ENCODE assay signal across 8 cellular contexts in genomic region chr14:102795060-102795925, GRCh38. TPM values are rescaled to one million over a fixed set of nuclear protein-coding genes. Genes with fewer than 3 reads are reported as not detected.
DNase-seq lines count a peak whose midpoint lies in the region; ATAC-seq and TF ChIP-seq lines count a peak whose summit lies in the region.

No MANE protein-coding gene starts in this region.

- H3K9me3 Mint-ChIP-seq in brain, result peaks cover 9 to 29% (median 20%) of the 10 kb centered on the region in 5 experiments

- POLR2A ChIA-PET in AG04449 (lab: Yijun Ruan, JAX), result no interaction called here

- intact Hi-C loops in tibial artery (cut with DNase I; ENCODE audit: low total_unique reads), result no loop called here

- H3K4me1 Mint-ChIP-seq in brain, result peaks cover 24% of the 10 kb centered on the region

- peaks cover 0 to 10% (median 4%) of the 10 kb centered on the region in 4 donors for H3K4me1 ChIP-seq in tibial artery

- CTCF ChIA-PET in AG04449 (lab: Yijun Ruan, JAX), result interaction anchor here (0.9 to 3.2 kb wide), 5 partner anchors 9 to 102 kb away, joined by 3 to 15 read pairs (median 4); no protein-coding TSS in a partner anchor

- peak; percentile 59 for DNase-seq in AG04449 (ENCODE audit: low read depth, low spot score)
- peak; percentile 75 for DNase-seq in NCI-H510A treated with DMSO at 0.1 percent for 48 hours (lab: John Stamatoyannopoulos, UW)
- peak; percentile 72 for DNase-seq in left lobe of liver (ENCODE audit: low spot score)
- DNase-seq in tibial artery, result peak; percentile 73 to 82

- H3K27me3 Mint-ChIP-seq in brain, result no peaks in the 10 kb centered on the region

- H3K36me3 ChIP-seq in tibial artery, result no peaks in the 10 kb centered on the region

- H3K27ac ChIP-seq in tibial artery, result no peak overlapping the region

- no peaks in the 10 kb centered on the region for H3K9me3 ChIP-seq in tibial artery

- TF ChIP-seq CTCF in AG04449 (IDR thresholded peaks at IDR 0.05; ENCODE audit: insufficient read depth, low read length, missing control alignments), result peak; percentile 43
- no peak for TF ChIP-seq CTCF in brain (conservative IDR thresholded peaks at IDR 0.05)
- no peak for TF ChIP-seq CTCF in tibial artery (IDR thresholded peaks at IDR 0.05)

- H3K4me3 Mint-ChIP-seq in brain, result peak overlapping the region in 1 of 5 experiments; percentile 56

- H3K4me3 ChIP-seq in AG04449 (ENCODE audit: low read depth, low read length), result peak overlapping the region; percentile 21
- no peak overlapping the region for H3K4me3 ChIP-seq in tibial artery

- peaks cover 40% of the 10 kb centered on the region for H3K36me3 Mint-ChIP-seq in brain

- ATAC-seq in GM18868 (IDR thresholded peaks at IDR 0.05; ENCODE audit: unreplicated experiment), result peak; percentile 42
- peak; percentile 99 for ATAC-seq in left lobe of liver
- ATAC-seq in HG02852 (IDR thresholded peaks at IDR 0.05; ENCODE audit: unreplicated experiment), result no peak
- no peak for ATAC-seq in GM21825 (IDR thresholded peaks at IDR 0.05; ENCODE audit: unreplicated experiment)

- H3K27ac Mint-ChIP-seq in brain, result peak overlapping the region; percentile 15 to 93 (median 87)

- H3K27me3 ChIP-seq in tibial artery, result no peaks in the 10 kb centered on the region

RNA-seq across cellular contexts. Expression of gene TRAF3, which starts 18.0 kb away (rescaled TPM):
- polyA plus RNA-seq in brain (ENCODE audit: insufficient read depth, low read depth, low replicate concordance), result 5.6 TPM
- 8.5 TPM for total RNA-seq in left lobe of liver

Comparison
In these comparisons a context has a peak if more than half of its experiments do, and no peak if none do; other contexts are left out.
1. ATAC-seq: peak in GM18868 (single experiment) and left lobe of liver (single experiment); none in HG02852 (single experiment) and GM21825 (single experiment).
2. Peak in every context shown above with its lines, with median percentiles within 50 percentile points of each other: DNase-seq.